ENCODE assay signal across 8 cellular contexts in genomic region chr17:17812211-17813054, GRCh38. TPM values are rescaled to one million over a fixed set of nuclear protein-coding genes. Genes with fewer than 3 reads are reported as not detected.
DNase-seq lines count a peak whose midpoint lies in the region; ATAC-seq and TF ChIP-seq lines count a peak whose summit lies in the region.

No MANE protein-coding gene starts in this region.

- TF ChIP-seq EP300 in Ishikawa (IDR thresholded peaks at IDR 0.05; ENCODE audit: borderline replicate concordance) = no peak; the same call in 1 of the 2 replicates

- intact Hi-C loops in lower lobe of right lung (cut with DNase I) = loop anchor here (5.0 kb wide), 1 partner anchor 50 kb away; no protein-coding TSS in a partner anchor

- H3K27me3 ChIP-seq in lower lobe of right lung (ENCODE audit: low read depth) = no peaks in the 10 kb centered on the region

- no peak overlapping the region for H3K4me3 ChIP-seq in coronary artery
- no peak overlapping the region for H3K4me3 ChIP-seq in lower lobe of right lung

- H3K27ac ChIP-seq in coronary artery = no peak overlapping the region
- peak overlapping the region; percentile 49 for H3K27ac ChIP-seq in lower lobe of right lung

- in situ Hi-C loops in G401 (cut with HindIII; ENCODE audit: low sequenced_read_pairs) = no loop called here

- peak; percentile 80 for TF ChIP-seq RAD21 in Ishikawa (IDR thresholded peaks at IDR 0.05; ENCODE audit: low read depth)

- DNase-seq in G401 (ENCODE audit: low spot score) (peak; percentile 74), coronary artery (ENCODE audit: low spot score) (no peak), lower lobe of right lung (peak; percentile 85), NCI-H2107 treated with DMSO at 0.1 percent for 48 hours (lab: John Stamatoyannopoulos, UW; ENCODE audit: unreplicated experiment) (no peak)
- peak; percentile 65 for DNase-seq in activated CD4-positive, alpha-beta T cell treated with anti-CD3 and anti-CD28 coated beads, Interleukin-2, amount 50 U/mL, for 1 hour
- DNase-seq in stimulated activated CD8-positive, alpha-beta memory T cell treated with anti-CD3 and anti-CD28 coated beads, Interleukin-15, amount 100 ng/mL, for 24 hours (ENCODE audit: low read depth) = peak; percentile 52

- H3K36me3 ChIP-seq in lower lobe of right lung = peaks cover 64% of the 10 kb centered on the region

- peak; percentile 75 to 84 for ATAC-seq in lower lobe of right lung
- ATAC-seq in GM18517 (IDR thresholded peaks at IDR 0.05; ENCODE audit: unreplicated experiment) = no peak

- H3K9me3 ChIP-seq in lower lobe of right lung = no peaks in the 10 kb centered on the region

- H3K4me1 ChIP-seq in lower lobe of right lung = peaks cover 26% of the 10 kb centered on the region

- TF ChIP-seq CTCF in coronary artery (IDR thresholded peaks at IDR 0.05) (peak; percentile 100), lower lobe of right lung (IDR thresholded peaks at IDR 0.05) (peak; percentile 100)

TF ChIP-seq in Ishikawa, 13 proteins besides CTCF, POLR2A, EP300 and RAD21:
- TF ChIP-seq EGR1 (IDR thresholded peaks at IDR 0.05) (no peak), YY1 (IDR thresholded peaks at IDR 0.05; ENCODE audit: low read depth) (peak; percentile 84)

RNA-seq across cellular contexts. Expression of gene SREBF1, which starts 24.4 kb away (rescaled TPM):
- 116 and 155 TPM in 2 replicates for total RNA-seq in G401 (2014; rRNA removed; shearing (Covaris generic))
- 77.2 TPM for total RNA-seq in lower lobe of right lung

Comparison
In these comparisons a context has a peak if more than half of its experiments do, and no peak if none do; other contexts are left out.
1. DNase-seq: peak in G401 (single experiment), activated CD4-positive, alpha-beta T cell treated with anti-CD3 and anti-CD28 coated beads, Interleukin-2, amount 50 U/mL, for 1 hour (single experiment), lower lobe of right lung (single experiment) and stimulated activated CD8-positive, alpha-beta memory T cell treated with anti-CD3 and anti-CD28 coated beads, Interleukin-15, amount 100 ng/mL, for 24 hours (single experiment); none in coronary artery (single experiment) and NCI-H2107 treated with DMSO at 0.1 percent for 48 hours (single experiment).